In the genomic region with DNA sequence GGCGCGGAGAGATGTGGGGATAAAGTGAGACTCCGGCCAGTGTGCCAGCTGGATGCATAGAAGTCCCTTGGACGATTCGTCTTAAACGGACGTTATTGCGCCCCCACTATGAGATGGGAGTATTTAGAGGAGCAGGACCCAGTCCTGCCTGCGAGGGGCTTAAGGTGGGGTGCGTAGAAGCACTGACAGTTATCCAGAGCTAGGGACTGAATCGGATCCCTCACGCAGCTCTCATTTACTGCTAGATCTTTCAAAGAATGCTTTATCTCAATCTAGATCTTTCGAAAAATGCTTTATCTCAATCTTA, we compare ENCODE assay signal across 8 cellular contexts. TPM values are rescaled to one million over a fixed set of nuclear protein-coding genes. Genes with fewer than 3 reads are reported as not detected.
DNase-seq lines count a peak whose midpoint lies in the region; ATAC-seq and TF ChIP-seq lines count a peak whose summit lies in the region.

No MANE protein-coding gene starts in this region.

- H3K4me1 ChIP-seq in iPS-18a (ENCODE audit: control insufficient read depth, low read depth, low read length) = peaks cover 3% of the 10 kb centered on the region

- H3K9me3 ChIP-seq in iPS-18a (ENCODE audit: control insufficient read depth, low read depth, low read length) = no peaks in the 10 kb centered on the region

- peak overlapping the region; percentile 63 for H3K4me3 ChIP-seq in HFF-Myc (replicated peaks; ENCODE audit: low read depth, low read length)
- H3K4me3 ChIP-seq in iPS-18a (ENCODE audit: low read length) = peak overlapping the region; percentile 74

- DNase-seq in GM10266 (ENCODE audit: extremely low spot score) = peak; percentile 46
- DNase-seq in HFF-Myc (ENCODE audit: extremely low read depth, low read depth) = no peak
- no peak for DNase-seq in activated CD8-positive, alpha-beta T cell treated with anti-CD3 and anti-CD28 coated beads, Interleukin-2, amount 10 ng/mL, durations not matched to agents 7 days and 5 days
- peak; percentile 36 for DNase-seq in superior temporal gyrus (ENCODE audit: extremely low spot score)
- no peak for DNase-seq in dedifferentiated amniotic fluid mesenchymal stem cell (ENCODE audit: extremely low spot score)
- DNase-seq in HT-29 (ENCODE audit: low spot score) = no peak
- DNase-seq in COR-L47 (lab: John Stamatoyannopoulos, UW) = no peak

- H3K36me3 Mint-ChIP-seq in activated CD8-positive, alpha-beta T cell treated with anti-CD3 and anti-CD28 coated beads, Interleukin-2, amount 10 ng/mL, durations not matched to agents 7 days and 5 days (ENCODE audit: low read depth) = peaks cover 6% of the 10 kb centered on the region

- ATAC-seq in activated CD8-positive, alpha-beta T cell treated with anti-CD3 and anti-CD28 coated beads, Interleukin-2, amount 10 ng/mL, durations not matched to agents 7 days and 5 days = peak; percentile 27

- H3K4me3 Mint-ChIP-seq in activated CD8-positive, alpha-beta T cell treated with anti-CD3 and anti-CD28 coated beads, Interleukin-2, amount 10 ng/mL, durations not matched to agents 7 days and 5 days = peak overlapping the region; percentile 93

- peak overlapping the region; percentile 89 for H3K27ac Mint-ChIP-seq in activated CD8-positive, alpha-beta T cell treated with anti-CD3 and anti-CD28 coated beads, Interleukin-2, amount 10 ng/mL, durations not matched to agents 7 days and 5 days

- H3K27me3 ChIP-seq in iPS-18a (ENCODE audit: control insufficient read depth, insufficient read depth, low read length) = peaks cover 63% of the 10 kb centered on the region

- CTCF ChIA-PET in activated CD8-positive, alpha-beta T cell treated with anti-CD3 and anti-CD28 coated beads, Interleukin-2, amount 10 ng/mL, durations not matched to agents 7 days and 5 days (lab: Charles Lee) = interaction anchor here (1.0 to 9.1 kb wide), 12 partner anchors 12 to 95 kb away, joined by 3 to 158 read pairs (median 8); no protein-coding TSS in a partner anchor

- no peak overlapping the region for H3K27ac ChIP-seq in iPS-18a (ENCODE audit: low read length)

- no peak overlapping the region for H3K9ac ChIP-seq in iPS-18a (ENCODE audit: low read length)

- TF ChIP-seq CTCF in GM10266 (IDR thresholded peaks at IDR 0.05; ENCODE audit: control insufficient read depth, insufficient read depth, low read depth, missing control alignments) = no peak
- no peak for TF ChIP-seq CTCF in HFF-Myc (IDR thresholded peaks at IDR 0.05; ENCODE audit: low read depth, low read length, missing control alignments)

- H3K27me3 Mint-ChIP-seq in activated CD8-positive, alpha-beta T cell treated with anti-CD3 and anti-CD28 coated beads, Interleukin-2, amount 10 ng/mL, durations not matched to agents 7 days and 5 days (ENCODE audit: low read depth) = peaks cover 11% of the 10 kb centered on the region

- peaks cover 67% of the 10 kb centered on the region for H3K4me1 Mint-ChIP-seq in activated CD8-positive, alpha-beta T cell treated with anti-CD3 and anti-CD28 coated beads, Interleukin-2, amount 10 ng/mL, durations not matched to agents 7 days and 5 days (ENCODE audit: low read depth)

- no peaks in the 10 kb centered on the region for H3K9me3 Mint-ChIP-seq in activated CD8-positive, alpha-beta T cell treated with anti-CD3 and anti-CD28 coated beads, Interleukin-2, amount 10 ng/mL, durations not matched to agents 7 days and 5 days (ENCODE audit: insufficient read depth)

- H3K36me3 ChIP-seq in iPS-18a (ENCODE audit: control insufficient read depth, low read depth, low read length) = no peaks in the 10 kb centered on the region

- POLR2A ChIA-PET in activated CD8-positive, alpha-beta T cell treated with anti-CD3 and anti-CD28 coated beads, Interleukin-2, amount 10 ng/mL, durations not matched to agents 7 days and 5 days (lab: Charles Lee) = interaction anchor here (1.1 to 3.2 kb wide), 10 partner anchors 8 to 227 kb away, joined by 3 to 31 read pairs (median 9); a partner anchor contains a TSS

RNA-seq across cellular contexts. Expression of a gene that starts 0.6 kb away (rescaled TPM):
- total RNA-seq in activated CD8-positive, alpha-beta T cell treated with anti-CD3 and anti-CD28 coated beads, Interleukin-2, amount 10 ng/mL, durations not matched to agents 7 days and 5 days = 1 to 10 TPM; 7.4 to 7.6 TPM
- 57.4 and 74.7 TPM in 2 replicates for total RNA-seq in HT-29 (2014; rRNA removed; shearing (Covaris generic))

Comparison
In these comparisons a context has a peak if more than half of its experiments do, and no peak if none do; other contexts are left out.
1. DNase-seq: peak in GM10266 (single experiment) and superior temporal gyrus (single experiment); none in HFF-Myc (single experiment), activated CD8-positive, alpha-beta T cell treated with anti-CD3 and anti-CD28 coated beads, Interleukin-2, amount 10 ng/mL, durations not matched to agents 7 days and 5 days (single experiment), dedifferentiated amniotic fluid mesenchymal stem cell (single experiment), HT-29 (single experiment) and COR-L47 (single experiment).